1 cellular context compared by ENCODE assay signal in the genomic region with DNA sequence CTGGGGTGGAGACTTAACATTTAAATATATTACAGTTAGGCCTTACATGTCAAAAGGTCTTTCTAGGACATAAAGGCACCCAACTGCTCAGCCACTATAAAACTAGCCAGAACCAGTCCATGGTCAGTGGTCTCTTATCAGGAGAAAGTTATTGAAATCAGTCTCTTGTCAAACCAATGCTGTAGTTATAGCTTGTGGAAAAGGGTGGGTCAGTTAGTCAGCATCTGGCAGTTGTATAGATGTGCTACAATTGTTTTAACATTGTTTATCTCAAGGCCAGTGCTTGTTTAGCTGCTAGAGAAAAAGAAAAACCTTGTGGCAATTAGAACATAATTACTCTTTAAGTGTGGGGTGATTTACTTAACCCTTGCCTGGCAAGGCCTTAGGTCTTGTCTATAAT.
TF ChIP-seq lines count a peak whose summit lies in the region.

No MANE protein-coding gene starts in this region.

TF ChIP-seq in WTC11, 78 proteins besides CTCF, POLR2A, EP300 and RAD21 (continued from another document):
- TF ChIP-seq, protein P1, sequence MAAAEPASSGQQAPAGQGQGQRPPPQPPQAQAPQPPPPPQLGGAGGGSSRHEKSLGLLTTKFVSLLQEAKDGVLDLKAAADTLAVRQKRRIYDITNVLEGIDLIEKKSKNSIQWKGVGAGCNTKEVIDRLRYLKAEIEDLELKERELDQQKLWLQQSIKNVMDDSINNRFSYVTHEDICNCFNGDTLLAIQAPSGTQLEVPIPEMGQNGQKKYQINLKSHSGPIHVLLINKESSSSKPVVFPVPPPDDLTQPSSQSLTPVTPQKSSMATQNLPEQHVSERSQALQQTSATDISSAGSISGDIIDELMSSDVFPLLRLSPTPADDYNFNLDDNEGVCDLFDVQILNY (CRISPR knock-in tag; IDR thresholded peaks at IDR 0.05), result no peak
- no peak for TF ChIP-seq SP1 (CRISPR knock-in tag; conservative IDR thresholded peaks at IDR 0.05)
- TF ChIP-seq FOXP1 (CRISPR knock-in tag; IDR thresholded peaks at IDR 0.05; ENCODE audit: borderline replicate concordance), result no peak
- TF ChIP-seq ZNF121 (CRISPR knock-in tag; IDR thresholded peaks at IDR 0.05), result no peak
- TF ChIP-seq TEAD4 (CRISPR knock-in tag; IDR thresholded peaks at IDR 0.05), result no peak
- no peak for TF ChIP-seq GTF2I (CRISPR knock-in tag; conservative IDR thresholded peaks at IDR 0.05)
- TF ChIP-seq, protein P2, sequence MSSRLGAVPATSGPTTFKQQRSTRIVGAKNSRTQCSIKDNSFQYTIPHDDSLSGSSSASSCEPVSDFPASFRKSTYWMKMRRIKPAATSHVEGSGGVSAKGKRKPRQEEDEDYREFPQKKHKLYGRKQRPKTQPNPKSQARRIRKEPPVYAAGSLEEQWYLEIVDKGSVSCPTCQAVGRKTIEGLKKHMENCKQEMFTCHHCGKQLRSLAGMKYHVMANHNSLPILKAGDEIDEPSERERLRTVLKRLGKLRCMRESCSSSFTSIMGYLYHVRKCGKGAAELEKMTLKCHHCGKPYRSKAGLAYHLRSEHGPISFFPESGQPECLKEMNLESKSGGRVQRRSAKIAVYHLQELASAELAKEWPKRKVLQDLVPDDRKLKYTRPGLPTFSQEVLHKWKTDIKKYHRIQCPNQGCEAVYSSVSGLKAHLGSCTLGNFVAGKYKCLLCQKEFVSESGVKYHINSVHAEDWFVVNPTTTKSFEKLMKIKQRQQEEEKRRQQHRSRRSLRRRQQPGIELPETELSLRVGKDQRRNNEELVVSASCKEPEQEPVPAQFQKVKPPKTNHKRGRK (CRISPR knock-in tag; IDR thresholded peaks at IDR 0.05; ENCODE audit: borderline replicate concordance), result no peak
